ENCODE assay signal across 14 cellular contexts in the genomic region with DNA sequence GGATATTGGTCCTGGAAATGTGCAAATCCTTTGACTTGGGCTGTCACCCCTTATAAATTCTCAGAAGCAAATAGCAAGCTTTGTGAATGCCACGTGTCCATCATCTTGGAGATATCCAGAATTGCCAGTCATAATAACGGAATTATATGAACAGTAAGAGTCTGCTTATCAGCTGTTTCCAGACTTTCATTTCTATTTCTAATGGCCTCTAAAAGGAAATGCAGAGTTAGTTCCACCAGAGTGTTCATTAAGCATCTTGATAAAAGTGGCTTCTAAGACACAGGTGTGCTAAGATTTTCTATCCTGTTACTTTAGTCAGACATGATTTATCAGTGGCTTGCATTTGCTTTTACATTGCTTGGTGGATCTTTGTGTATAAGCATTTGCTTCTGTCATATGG.
"Had no signal": no experiment of that assay in that cellular context is flagged by ENCODE, and none has a peak within 500 bp of the region (broad histone marks: within the 10 kb centered on the region; RNA-seq: fewer than 3 reads in every experiment).

No MANE protein-coding gene starts in this region.

- DNase-seq: KBM-7, MG63, NCI-H1092, NCI-H1436 treated with DMSO at 0.1 percent for 48 hours, NCI-H1694, NCI-H187 treated with DMSO at 0.1 percent for 48 hours, NCI-H2029 treated with DMSO at 0.1 percent for 48 hours, NCI-H2171 treated with DMSO at 0.1 percent for 48 hours, NCI-H345, NCI-H526, Peyer's patch, SHP77 treated with DMSO at 0.1 percent for 48 hours, SJCRH30, T-helper 1 cell had no signal
